ENCODE assay signal across 27 cellular contexts in genomic region chr4:126086041-126086440, GRCh38.
"Had no signal": no experiment of that assay in that cellular context is flagged by ENCODE, and none has a peak within 500 bp of the region (broad histone marks: within the 10 kb centered on the region; RNA-seq: fewer than 3 reads in every experiment).

No MANE protein-coding gene starts in this region.

- DNase-seq: stimulated activated CD4-positive, alpha-beta T cell treated with anti-CD3 and anti-CD28 coated beads, Interleukin-2, amount 100 ng/mL, for 48 hours; stimulated activated CD4-positive, alpha-beta T cell treated with anti-CD3 and anti-CD28 coated beads, Interleukin-4, amount 100 ng/mL, for 1 hour; stimulated activated CD4-positive, alpha-beta T cell treated with anti-CD3 and anti-CD28 coated beads, Interleukin-4, amount 100 ng/mL, for 24 hours; stimulated activated CD4-positive, alpha-beta T cell treated with anti-CD3 and anti-CD28 coated beads, Interleukin-4, amount 100 ng/mL, for 4 hours; stimulated activated CD8-positive, alpha-beta memory T cell treated with anti-CD3 and anti-CD28 coated beads, Interleukin-4, amount 100 ng/mL, for 48 hours; stimulated activated naive B cell treated with anti-CD40 and anti-IgM and Interleukin-4, amounts not matched to agents 10 μg/mL and 1 μg/mL and 100 μg/mL, for 72 hours; stimulated activated naive CD4-positive, alpha-beta T cell; stimulated activated naive CD4-positive, alpha-beta T cell treated with Interleukin-2 at 50 U/mL for 16 hours; stimulated activated naive CD8-positive, alpha-beta T cell treated with anti-CD3 and anti-CD28 coated beads, Interleukin-15, amount 100 ng/mL, for 72 hours; stimulated activated naive CD8-positive, alpha-beta T cell treated with anti-CD3 and anti-CD28 coated beads, Interleukin-15, Interleukin-2, amounts not matched to agents 100 U/mL and 50 U/mL, for 24 hours; stomach; substantia nigra; testis; thyroid gland; tibial artery; transverse colon; trophoblast cell; upper lobe of left lung; upper lobe of right lung; uterus had no signal

- H3K36me3 ChIP-seq: stomach, suprapubic skin, thoracic aorta, thyroid gland, tibial artery, tibial nerve, transverse colon, upper lobe of left lung, upper lobe of right lung, uterus, vagina had no signal

- H3K27me3 ChIP-seq: stomach, suprapubic skin, testis, thyroid gland, tibial artery, tibial nerve, transverse colon, upper lobe of left lung, upper lobe of right lung, uterus, vagina had no signal

- ATAC-seq: stimulated activated effector memory CD8-positive, alpha-beta T cell treated with anti-CD3 and anti-CD28 coated beads, Interleukin-12 subunit alpha, Interleukin-12 subunit beta, amount 100 ng/mL, for 72 hours; stimulated activated memory B cell treated with anti-CD40 and anti-IgM and Interleukin-4, amounts not matched to agents 10 μg/mL and 1 μg/mL and 100 μg/mL, for 72 hours; stimulated activated naive B cell treated with anti-CD40 and anti-IgM and Interleukin-4, amounts not matched to agents 10 μg/mL and 1 μg/mL and 100 μg/mL, for 72 hours; stimulated activated naive CD8-positive, alpha-beta T cell treated with anti-CD3 and anti-CD28 coated beads, Interleukin-15, amount 100 ng/mL, for 72 hours; stimulated activated naive CD8-positive, alpha-beta T cell treated with anti-CD3 and anti-CD28 coated beads, Interleukin-15, Interleukin-2, amounts not matched to agents 100 U/mL and 50 U/mL, for 24 hours; upper lobe of right lung had no signal

- H3K9me3 ChIP-seq: stomach, suprapubic skin, testis, thoracic aorta, thyroid gland, tibial artery, tibial nerve, transverse colon, upper lobe of left lung, upper lobe of right lung, uterus, vagina had no signal

- H3K4me3 ChIP-seq: stomach, suprapubic skin, testis, thoracic aorta, thyroid gland, tibial artery, tibial nerve, transverse colon, upper lobe of left lung, upper lobe of right lung, uterus, vagina had no signal

- H3K27ac ChIP-seq: stomach, suprapubic skin, testis, thoracic aorta, thyroid gland, tibial artery, tibial nerve, transverse colon, upper lobe of left lung, upper lobe of right lung, uterus, vagina had no signal

- H3K4me1 ChIP-seq: stomach, suprapubic skin, testis, thyroid gland, tibial artery, tibial nerve, transverse colon, upper lobe of left lung, upper lobe of right lung, uterus, vagina had no signal

- FAIRE-seq: urothelium cell line had no signal
